Comparison of ENCODE assay signal across 17 cellular contexts in the genomic region with DNA sequence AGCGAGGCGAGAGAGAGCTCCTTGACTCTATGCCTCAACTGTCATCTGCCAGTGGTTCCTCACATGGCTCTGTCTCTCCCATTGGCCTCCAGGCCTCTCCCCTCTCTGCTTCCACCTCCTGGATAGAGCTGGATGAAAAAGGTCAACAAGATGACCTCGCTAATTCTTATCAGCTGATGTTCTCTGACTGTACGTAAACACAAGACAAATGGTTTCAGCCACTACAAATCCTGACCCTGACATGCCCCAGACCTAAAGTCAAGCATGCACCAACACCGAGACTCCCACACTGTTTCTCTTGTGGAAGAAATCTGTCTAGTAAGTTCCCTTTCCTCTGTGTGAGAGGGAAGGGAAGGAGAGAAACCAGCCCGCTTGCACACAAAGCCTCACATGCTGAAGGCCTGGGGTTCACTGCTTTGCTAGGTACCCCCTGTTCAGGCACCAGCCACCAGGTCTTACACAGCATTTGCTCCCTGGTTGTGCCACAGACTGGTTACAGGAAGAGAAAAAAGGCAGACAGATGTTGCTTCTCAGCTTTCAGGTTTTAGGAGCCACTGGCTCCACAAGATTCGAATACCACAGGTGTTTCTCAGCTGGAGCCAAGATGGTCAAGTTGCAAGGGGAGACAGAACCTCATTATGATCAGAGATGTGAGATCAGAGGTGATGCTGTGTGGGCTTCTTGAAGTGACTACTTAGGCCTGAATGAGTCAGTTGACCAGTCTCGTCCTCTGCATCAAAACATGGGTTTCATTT.
DNase-seq lines count a peak whose midpoint lies in the region; ATAC-seq, FAIRE-seq and TF ChIP-seq lines count a peak whose summit lies in the region.
"Had no signal": no experiment of that assay in that cellular context is flagged by ENCODE, and none has a peak within 500 bp of the region (broad histone marks: within the 10 kb centered on the region; RNA-seq: fewer than 3 reads in every experiment).

No MANE protein-coding gene starts in this region.

- H3K23ac ChIP-seq in trophoblast cell (ENCODE audit: low read length): no peak overlapping the region

- FAIRE-seq in RCC 7860 (lab: Jason Lieb, UNC): no peak
- FAIRE-seq: colon had no signal

- H3K4ac ChIP-seq in trophoblast cell (ENCODE audit: low read depth, low read length): no peak overlapping the region

- H3K79me2 ChIP-seq in trophoblast cell (ENCODE audit: control insufficient read depth, insufficient read depth, low read length, poor library complexity): no peaks in the 10 kb centered on the region

- no peak overlapping the region for H2BK12ac ChIP-seq in trophoblast cell (ENCODE audit: low read length)

- H4K12ac ChIP-seq in trophoblast cell (ENCODE audit: low read depth, low read length): no peak overlapping the region

- H3K9me3 ChIP-seq in trophoblast cell (ENCODE audit: insufficient read depth, low read depth, low read length): no peaks in the 10 kb centered on the region
- H3K9me3 ChIP-seq: BE2C, left lung, tibial artery had no signal

- H4K91ac ChIP-seq in trophoblast cell (ENCODE audit: low read depth, low read length): peak overlapping the region; percentile 81

- peak overlapping the region; percentile 9 for H2BK120ac ChIP-seq in trophoblast cell (ENCODE audit: insufficient read depth, low read length, poor library complexity)

- H3K79me1 ChIP-seq in trophoblast cell (ENCODE audit: low read length): peaks cover 20% of the 10 kb centered on the region

- no CpG with 5 or more reads among the region's 8 CpGs for WGBS in trophoblast cell (ENCODE audit: extremely low coverage, insufficient coverage, insufficient read length)

- H3K4me3 ChIP-seq in fibroblast of mammary gland (ENCODE audit: control insufficient read depth, low read depth, low read length) (no peak overlapping the region), trophoblast cell (ENCODE audit: low read depth, low read length) (no peak overlapping the region)
- H3K4me3 ChIP-seq: left lung, tibial artery had no signal

- H2AK5ac ChIP-seq in trophoblast cell (ENCODE audit: low read length): no peak overlapping the region

- H3K9ac ChIP-seq in trophoblast cell (ENCODE audit: low read length): no peak overlapping the region

- H3K14ac ChIP-seq in trophoblast cell (ENCODE audit: low read length): peak overlapping the region; percentile 3

- TF ChIP-seq CTCF in fibroblast of mammary gland (conservative IDR thresholded peaks at IDR 0.05; ENCODE audit: control insufficient read depth, insufficient read depth, low read depth, low read length): no peak
- TF ChIP-seq CTCF in GM13977 (IDR thresholded peaks at IDR 0.05; ENCODE audit: extremely low read depth, insufficient read depth, missing control alignments): no peak

- peak; percentile 26 for DNase-seq in fibroblast of mammary gland (ENCODE audit: low read depth)
- DNase-seq in trophoblast cell: no peak
- no peak for DNase-seq in RCC 7860 (ENCODE audit: low spot score)
- DNase-seq in GM13977 (ENCODE audit: low spot score): no peak
- DNase-seq: activated effector memory CD4-positive, alpha-beta T cell treated with Interleukin-2 at 50 U/mL for 16 hours; amygdala; BE2C; foreskin melanocyte; left lung; NCI-H1436; NCI-H446; T-helper 9 cell; tibial artery had no signal

- peak; percentile 53 for ATAC-seq in GM19463 (IDR thresholded peaks at IDR 0.05; ENCODE audit: unreplicated experiment)
- no peak for ATAC-seq in GM19455 (IDR thresholded peaks at IDR 0.05; ENCODE audit: unreplicated experiment)
- ATAC-seq: left lung had no signal

- H3K4me1 ChIP-seq in trophoblast cell (ENCODE audit: control insufficient read depth in 1 of 2, insufficient read depth in 2 of 2, low read length in 2 of 2): peaks cover 10 to 19% of the 10 kb centered on the region in 2 experiments
- H3K4me1 ChIP-seq: left lung, tibial artery had no signal

- H3K4me2 ChIP-seq in trophoblast cell (ENCODE audit: low read length): peak overlapping the region; percentile 30

- H3K18ac ChIP-seq in trophoblast cell (ENCODE audit: low read length): no peak overlapping the region

- H2AFZ ChIP-seq in trophoblast cell (ENCODE audit: insufficient read depth, low read length, poor library complexity): no peak overlapping the region

- no peaks in the 10 kb centered on the region for H3K36me3 ChIP-seq in trophoblast cell (ENCODE audit: control insufficient read depth in 1 of 2, insufficient read depth in 2 of 2, low read length in 2 of 2)
- H3K36me3 ChIP-seq: BE2C, left lung, tibial artery had no signal

- peak overlapping the region; percentile 82 for H3K27ac ChIP-seq in trophoblast cell (ENCODE audit: low read depth, low read length)
- H3K27ac ChIP-seq: left lung, tibial artery had no signal

- in situ Hi-C loops in GM13977 (cut with MboI; ENCODE audit: low pct_unique_long_range_greater_than_20kb, low sequenced_read_pairs, unreplicated experiment): loop anchor here (25.0 kb wide), 1 partner anchor 283 kb away; no protein-coding TSS in a partner anchor

- H2BK5ac ChIP-seq in trophoblast cell (ENCODE audit: low read depth, low read length, poor library complexity): peak overlapping the region; percentile 47

- H3K27me3 ChIP-seq in trophoblast cell (ENCODE audit: insufficient read depth, low read length): no peaks in the 10 kb centered on the region
- H3K27me3 ChIP-seq: BE2C, left lung, tibial artery had no signal

- H4K8ac ChIP-seq in trophoblast cell (ENCODE audit: low read depth, low read length): no peak overlapping the region

TF ChIP-seq in PFSK-1, 5 proteins besides CTCF, POLR2A, EP300 and RAD21:
- TF ChIP-seq, protein P1, sequence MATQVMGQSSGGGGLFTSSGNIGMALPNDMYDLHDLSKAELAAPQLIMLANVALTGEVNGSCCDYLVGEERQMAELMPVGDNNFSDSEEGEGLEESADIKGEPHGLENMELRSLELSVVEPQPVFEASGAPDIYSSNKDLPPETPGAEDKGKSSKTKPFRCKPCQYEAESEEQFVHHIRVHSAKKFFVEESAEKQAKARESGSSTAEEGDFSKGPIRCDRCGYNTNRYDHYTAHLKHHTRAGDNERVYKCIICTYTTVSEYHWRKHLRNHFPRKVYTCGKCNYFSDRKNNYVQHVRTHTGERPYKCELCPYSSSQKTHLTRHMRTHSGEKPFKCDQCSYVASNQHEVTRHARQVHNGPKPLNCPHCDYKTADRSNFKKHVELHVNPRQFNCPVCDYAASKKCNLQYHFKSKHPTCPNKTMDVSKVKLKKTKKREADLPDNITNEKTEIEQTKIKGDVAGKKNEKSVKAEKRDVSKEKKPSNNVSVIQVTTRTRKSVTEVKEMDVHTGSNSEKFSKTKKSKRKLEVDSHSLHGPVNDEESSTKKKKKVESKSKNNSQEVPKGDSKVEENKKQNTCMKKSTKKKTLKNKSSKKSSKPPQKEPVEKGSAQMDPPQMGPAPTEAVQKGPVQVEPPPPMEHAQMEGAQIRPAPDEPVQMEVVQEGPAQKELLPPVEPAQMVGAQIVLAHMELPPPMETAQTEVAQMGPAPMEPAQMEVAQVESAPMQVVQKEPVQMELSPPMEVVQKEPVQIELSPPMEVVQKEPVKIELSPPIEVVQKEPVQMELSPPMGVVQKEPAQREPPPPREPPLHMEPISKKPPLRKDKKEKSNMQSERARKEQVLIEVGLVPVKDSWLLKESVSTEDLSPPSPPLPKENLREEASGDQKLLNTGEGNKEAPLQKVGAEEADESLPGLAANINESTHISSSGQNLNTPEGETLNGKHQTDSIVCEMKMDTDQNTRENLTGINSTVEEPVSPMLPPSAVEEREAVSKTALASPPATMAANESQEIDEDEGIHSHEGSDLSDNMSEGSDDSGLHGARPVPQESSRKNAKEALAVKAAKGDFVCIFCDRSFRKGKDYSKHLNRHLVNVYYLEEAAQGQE (IDR thresholded peaks at IDR 0.05; ENCODE audit: insufficient read depth in 1 of 2, low read depth in 2 of 2, low read length in 2 of 2): no peak
- TF ChIP-seq FOXP2 (optimal IDR thresholded peaks at IDR 0.05; ENCODE audit: borderline replicate concordance, extremely low read depth, extremely low read length, insufficient read depth) (peak; percentile 30), POLR2AphosphoS5 (IDR thresholded peaks at IDR 0.05; ENCODE audit: low read depth, low read length) (no peak), TAF1 (IDR thresholded peaks at IDR 0.05; ENCODE audit: borderline replicate concordance, insufficient read depth, low read length) (no peak), SIN3A (IDR thresholded peaks at IDR 0.05; ENCODE audit: borderline replicate concordance, insufficient read depth, low read length) (peak; percentile 64; the same call in 1 of the 2 replicates)
